ENCODE assay signal across 1 cellular context in the genomic region with DNA sequence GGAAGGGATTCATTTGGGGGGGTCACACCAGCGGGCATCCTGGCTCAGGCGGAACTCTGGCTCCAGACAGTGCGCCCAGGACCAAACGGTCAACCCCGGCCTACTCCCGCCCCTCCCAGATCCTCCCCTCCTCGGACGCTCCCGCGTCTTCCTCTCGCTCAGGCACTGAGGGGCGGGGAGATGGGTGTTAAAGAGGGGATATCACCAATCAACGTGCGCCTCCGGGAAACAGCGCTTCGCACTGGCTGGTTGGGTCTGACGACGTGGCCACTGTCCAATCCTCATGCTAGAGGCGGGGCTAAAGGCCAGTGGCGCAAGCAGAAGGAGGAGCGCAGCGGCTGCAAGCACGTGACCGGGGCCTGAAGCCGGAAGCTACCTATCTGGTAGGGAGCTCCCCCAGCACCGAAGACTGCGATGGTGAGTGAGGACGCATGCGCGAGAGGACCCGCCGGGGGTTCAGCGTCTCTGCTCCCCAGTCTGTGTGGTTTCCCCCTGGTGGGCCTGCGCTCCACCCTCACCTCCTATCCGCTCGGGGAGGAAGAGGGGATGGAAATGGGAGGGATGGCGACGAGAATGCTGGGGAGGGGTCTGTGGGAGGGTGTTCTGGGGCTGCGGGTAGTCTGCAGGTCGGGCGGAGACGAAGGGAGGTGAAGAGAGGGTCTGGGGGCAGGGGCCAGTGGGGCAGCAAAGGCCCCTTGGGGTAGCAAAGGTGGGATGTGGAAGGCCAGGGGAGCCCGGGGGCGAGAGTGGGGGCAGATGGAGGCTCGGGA.
TF ChIP-seq lines count a peak whose summit lies in the region.

A gene (plus strand): TSS at position 360 of the 770 bp plus-strand sequence. CDS start 55 bp downstream, at position 415.

TF ChIP-seq in GM12878, 131 proteins besides CTCF, POLR2A, EP300 and RAD21 (continued from another document and continues in another):
- TF ChIP-seq, protein P1, sequence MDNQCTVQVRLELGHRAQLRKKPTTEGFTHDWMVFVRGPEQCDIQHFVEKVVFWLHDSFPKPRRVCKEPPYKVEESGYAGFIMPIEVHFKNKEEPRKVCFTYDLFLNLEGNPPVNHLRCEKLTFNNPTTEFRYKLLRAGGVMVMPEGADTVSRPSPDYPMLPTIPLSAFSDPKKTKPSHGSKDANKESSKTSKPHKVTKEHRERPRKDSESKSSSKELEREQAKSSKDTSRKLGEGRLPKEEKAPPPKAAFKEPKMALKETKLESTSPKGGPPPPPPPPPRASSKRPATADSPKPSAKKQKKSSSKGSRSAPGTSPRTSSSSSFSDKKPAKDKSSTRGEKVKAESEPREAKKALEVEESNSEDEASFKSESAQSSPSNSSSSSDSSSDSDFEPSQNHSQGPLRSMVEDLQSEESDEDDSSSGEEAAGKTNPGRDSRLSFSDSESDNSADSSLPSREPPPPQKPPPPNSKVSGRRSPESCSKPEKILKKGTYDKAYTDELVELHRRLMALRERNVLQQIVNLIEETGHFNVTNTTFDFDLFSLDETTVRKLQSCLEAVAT (IDR thresholded peaks at IDR 0.05), result 0 out of 2 replicates have a peak, but pooled peaks have one; percentile 66
- TF ChIP-seq ZNF217 (IDR thresholded peaks at IDR 0.05) (no peak), JUND (IDR thresholded peaks at IDR 0.05; ENCODE audit: low read depth, low read length) (0 out of 2 replicates have a peak, but pooled peaks have one; percentile 23), RELA (IDR thresholded peaks at IDR 0.05; ENCODE audit: borderline replicate concordance, partially characterized antibody) (no peak), BCL11A (IDR thresholded peaks at IDR 0.05; ENCODE audit: low read depth, low read length) (no peak), CHD1 (IDR thresholded peaks at IDR 0.05; ENCODE audit: low read depth, low read length) (0 out of 2 replicates have a peak, but pooled peaks have one; percentile 33), RB1 (IDR thresholded peaks at IDR 0.05; ENCODE audit: borderline replicate concordance) (peak; percentile 48; the same call in 1 of the 2 replicates), CBX5 (IDR thresholded peaks at IDR 0.05; ENCODE audit: low read depth) (no peak), TCF12 (IDR thresholded peaks at IDR 0.05; ENCODE audit: low read depth, low read length) (peak; percentile 16; the same call in 1 of the 2 replicates), HDGF (IDR thresholded peaks at IDR 0.05) (peak; percentile 94; the same call in 1 of the 2 replicates), SMARCA5 (IDR thresholded peaks at IDR 0.05) (no peak), ATF7 (IDR thresholded peaks at IDR 0.05; ENCODE audit: low read depth) (no peak), POLR2AphosphoS2 (IDR thresholded peaks at IDR 0.05; ENCODE audit: low read depth, low read length) (peak; percentile 79; the same call in 1 of the 2 replicates), RCOR1 (conservative IDR thresholded peaks at IDR 0.05; ENCODE audit: low read depth, low read length) (no peak), ZSCAN29 (IDR thresholded peaks at IDR 0.05) (no peak), WRNIP1 (IDR thresholded peaks at IDR 0.05; ENCODE audit: borderline replicate concordance, low read depth, low read length) (no peak), TCF3 (IDR thresholded peaks at IDR 0.05; ENCODE audit: borderline replicate concordance, insufficient read depth, low read depth, low read length) (peak; percentile 25; the same call in 1 of the 2 replicates), ZNF274 (IDR thresholded peaks at IDR 0.05; ENCODE audit: insufficient read depth, insufficient read length) (no peak), TARDBP (IDR thresholded peaks at IDR 0.05; ENCODE audit: borderline replicate concordance) (no peak), MTA2 (IDR thresholded peaks at IDR 0.05; ENCODE audit: low read depth) (no peak), SREBF2 (IDR thresholded peaks at IDR 0.05; ENCODE audit: low read length) (no peak; the same call in 1 of the 2 replicates), RUNX3 (IDR thresholded peaks at IDR 0.05; ENCODE audit: low read length) (peak; percentile 54; the same call in 1 of the 2 replicates), NR2C2 (IDR thresholded peaks at IDR 0.05; ENCODE audit: borderline replicate concordance, control insufficient read depth, insufficient read length, low read depth) (no peak), NBN (IDR thresholded peaks at IDR 0.05) (peak; percentile 59), JUNB (IDR thresholded peaks at IDR 0.05) (no peak)
- TF ChIP-seq, protein P2, sequence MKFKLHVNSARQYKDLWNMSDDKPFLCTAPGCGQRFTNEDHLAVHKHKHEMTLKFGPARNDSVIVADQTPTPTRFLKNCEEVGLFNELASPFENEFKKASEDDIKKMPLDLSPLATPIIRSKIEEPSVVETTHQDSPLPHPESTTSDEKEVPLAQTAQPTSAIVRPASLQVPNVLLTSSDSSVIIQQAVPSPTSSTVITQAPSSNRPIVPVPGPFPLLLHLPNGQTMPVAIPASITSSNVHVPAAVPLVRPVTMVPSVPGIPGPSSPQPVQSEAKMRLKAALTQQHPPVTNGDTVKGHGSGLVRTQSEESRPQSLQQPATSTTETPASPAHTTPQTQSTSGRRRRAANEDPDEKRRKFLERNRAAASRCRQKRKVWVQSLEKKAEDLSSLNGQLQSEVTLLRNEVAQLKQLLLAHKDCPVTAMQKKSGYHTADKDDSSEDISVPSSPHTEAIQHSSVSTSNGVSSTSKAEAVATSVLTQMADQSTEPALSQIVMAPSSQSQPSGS (IDR thresholded peaks at IDR 0.05; ENCODE audit: low read length), result no peak
- TF ChIP-seq, protein P3, sequence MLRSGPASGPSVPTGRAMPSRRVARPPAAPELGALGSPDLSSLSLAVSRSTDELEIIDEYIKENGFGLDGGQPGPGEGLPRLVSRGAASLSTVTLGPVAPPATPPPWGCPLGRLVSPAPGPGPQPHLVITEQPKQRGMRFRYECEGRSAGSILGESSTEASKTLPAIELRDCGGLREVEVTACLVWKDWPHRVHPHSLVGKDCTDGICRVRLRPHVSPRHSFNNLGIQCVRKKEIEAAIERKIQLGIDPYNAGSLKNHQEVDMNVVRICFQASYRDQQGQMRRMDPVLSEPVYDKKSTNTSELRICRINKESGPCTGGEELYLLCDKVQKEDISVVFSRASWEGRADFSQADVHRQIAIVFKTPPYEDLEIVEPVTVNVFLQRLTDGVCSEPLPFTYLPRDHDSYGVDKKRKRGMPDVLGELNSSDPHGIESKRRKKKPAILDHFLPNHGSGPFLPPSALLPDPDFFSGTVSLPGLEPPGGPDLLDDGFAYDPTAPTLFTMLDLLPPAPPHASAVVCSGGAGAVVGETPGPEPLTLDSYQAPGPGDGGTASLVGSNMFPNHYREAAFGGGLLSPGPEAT (IDR thresholded peaks at IDR 0.05; ENCODE audit: low read depth), result no peak
- TF ChIP-seq, protein P4, sequence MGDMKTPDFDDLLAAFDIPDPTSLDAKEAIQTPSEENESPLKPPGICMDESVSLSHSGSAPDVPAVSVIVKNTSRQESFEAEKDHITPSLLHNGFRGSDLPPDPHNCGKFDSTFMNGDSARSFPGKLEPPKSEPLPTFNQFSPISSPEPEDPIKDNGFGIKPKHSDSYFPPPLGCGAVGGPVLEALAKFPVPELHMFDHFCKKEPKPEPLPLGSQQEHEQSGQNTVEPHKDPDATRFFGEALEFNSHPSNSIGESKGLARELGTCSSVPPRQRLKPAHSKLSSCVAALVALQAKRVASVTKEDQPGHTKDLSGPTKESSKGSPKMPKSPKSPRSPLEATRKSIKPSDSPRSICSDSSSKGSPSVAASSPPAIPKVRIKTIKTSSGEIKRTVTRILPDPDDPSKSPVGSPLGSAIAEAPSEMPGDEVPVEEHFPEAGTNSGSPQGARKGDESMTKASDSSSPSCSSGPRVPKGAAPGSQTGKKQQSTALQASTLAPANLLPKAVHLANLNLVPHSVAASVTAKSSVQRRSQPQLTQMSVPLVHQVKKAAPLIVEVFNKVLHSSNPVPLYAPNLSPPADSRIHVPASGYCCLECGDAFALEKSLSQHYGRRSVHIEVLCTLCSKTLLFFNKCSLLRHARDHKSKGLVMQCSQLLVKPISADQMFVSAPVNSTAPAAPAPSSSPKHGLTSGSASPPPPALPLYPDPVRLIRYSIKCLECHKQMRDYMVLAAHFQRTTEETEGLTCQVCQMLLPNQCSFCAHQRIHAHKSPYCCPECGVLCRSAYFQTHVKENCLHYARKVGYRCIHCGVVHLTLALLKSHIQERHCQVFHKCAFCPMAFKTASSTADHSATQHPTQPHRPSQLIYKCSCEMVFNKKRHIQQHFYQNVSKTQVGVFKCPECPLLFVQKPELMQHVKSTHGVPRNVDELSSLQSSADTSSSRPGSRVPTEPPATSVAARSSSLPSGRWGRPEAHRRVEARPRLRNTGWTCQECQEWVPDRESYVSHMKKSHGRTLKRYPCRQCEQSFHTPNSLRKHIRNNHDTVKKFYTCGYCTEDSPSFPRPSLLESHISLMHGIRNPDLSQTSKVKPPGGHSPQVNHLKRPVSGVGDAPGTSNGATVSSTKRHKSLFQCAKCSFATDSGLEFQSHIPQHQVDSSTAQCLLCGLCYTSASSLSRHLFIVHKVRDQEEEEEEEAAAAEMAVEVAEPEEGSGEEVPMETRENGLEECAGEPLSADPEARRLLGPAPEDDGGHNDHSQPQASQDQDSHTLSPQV (IDR thresholded peaks at IDR 0.05), result no peak
- TF ChIP-seq, protein P5, sequence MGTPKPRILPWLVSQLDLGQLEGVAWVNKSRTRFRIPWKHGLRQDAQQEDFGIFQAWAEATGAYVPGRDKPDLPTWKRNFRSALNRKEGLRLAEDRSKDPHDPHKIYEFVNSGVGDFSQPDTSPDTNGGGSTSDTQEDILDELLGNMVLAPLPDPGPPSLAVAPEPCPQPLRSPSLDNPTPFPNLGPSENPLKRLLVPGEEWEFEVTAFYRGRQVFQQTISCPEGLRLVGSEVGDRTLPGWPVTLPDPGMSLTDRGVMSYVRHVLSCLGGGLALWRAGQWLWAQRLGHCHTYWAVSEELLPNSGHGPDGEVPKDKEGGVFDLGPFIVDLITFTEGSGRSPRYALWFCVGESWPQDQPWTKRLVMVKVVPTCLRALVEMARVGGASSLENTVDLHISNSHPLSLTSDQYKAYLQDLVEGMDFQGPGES (IDR thresholded peaks at IDR 0.05), result peak; percentile 89
- TF ChIP-seq, protein P6, sequence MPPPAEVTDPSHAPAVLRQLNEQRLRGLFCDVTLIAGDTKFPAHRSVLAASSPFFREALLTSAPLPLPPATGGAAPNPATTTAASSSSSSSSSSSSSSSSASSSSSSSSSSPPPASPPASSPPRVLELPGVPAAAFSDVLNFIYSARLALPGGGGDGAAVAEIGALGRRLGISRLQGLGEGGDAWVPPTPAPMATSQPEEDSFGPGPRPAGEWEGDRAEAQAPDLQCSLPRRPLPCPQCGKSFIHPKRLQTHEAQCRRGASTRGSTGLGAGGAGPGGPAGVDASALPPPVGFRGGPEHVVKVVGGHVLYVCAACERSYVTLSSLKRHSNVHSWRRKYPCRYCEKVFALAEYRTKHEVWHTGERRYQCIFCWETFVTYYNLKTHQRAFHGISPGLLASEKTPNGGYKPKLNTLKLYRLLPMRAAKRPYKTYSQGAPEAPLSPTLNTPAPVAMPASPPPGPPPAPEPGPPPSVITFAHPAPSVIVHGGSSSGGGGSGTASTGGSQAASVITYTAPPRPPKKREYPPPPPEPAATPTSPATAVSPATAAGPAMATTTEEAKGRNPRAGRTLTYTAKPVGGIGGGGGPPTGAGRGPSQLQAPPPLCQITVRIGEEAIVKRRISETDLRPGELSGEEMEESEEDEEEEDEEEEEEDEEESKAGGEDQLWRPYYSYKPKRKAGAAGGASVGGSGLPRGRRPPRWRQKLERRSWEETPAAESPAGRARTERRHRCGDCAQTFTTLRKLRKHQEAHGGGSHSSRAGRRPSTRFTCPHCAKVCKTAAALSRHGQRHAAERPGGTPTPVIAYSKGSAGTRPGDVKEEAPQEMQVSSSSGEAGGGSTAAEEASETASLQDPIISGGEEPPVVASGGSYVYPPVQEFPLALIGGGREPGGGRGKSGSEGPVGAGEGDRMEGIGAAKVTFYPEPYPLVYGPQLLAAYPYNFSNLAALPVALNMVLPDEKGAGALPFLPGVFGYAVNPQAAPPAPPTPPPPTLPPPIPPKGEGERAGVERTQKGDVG (CRISPR knock-in tag; IDR thresholded peaks at IDR 0.05), result no peak
- TF ChIP-seq, protein P7, sequence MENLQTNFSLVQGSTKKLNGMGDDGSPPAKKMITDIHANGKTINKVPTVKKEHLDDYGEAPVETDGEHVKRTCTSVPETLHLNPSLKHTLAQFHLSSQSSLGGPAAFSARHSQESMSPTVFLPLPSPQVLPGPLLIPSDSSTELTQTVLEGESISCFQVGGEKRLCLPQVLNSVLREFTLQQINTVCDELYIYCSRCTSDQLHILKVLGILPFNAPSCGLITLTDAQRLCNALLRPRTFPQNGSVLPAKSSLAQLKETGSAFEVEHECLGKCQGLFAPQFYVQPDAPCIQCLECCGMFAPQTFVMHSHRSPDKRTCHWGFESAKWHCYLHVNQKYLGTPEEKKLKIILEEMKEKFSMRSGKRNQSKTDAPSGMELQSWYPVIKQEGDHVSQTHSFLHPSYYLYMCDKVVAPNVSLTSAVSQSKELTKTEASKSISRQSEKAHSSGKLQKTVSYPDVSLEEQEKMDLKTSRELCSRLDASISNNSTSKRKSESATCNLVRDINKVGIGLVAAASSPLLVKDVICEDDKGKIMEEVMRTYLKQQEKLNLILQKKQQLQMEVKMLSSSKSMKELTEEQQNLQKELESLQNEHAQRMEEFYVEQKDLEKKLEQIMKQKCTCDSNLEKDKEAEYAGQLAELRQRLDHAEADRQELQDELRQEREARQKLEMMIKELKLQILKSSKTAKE (IDR thresholded peaks at IDR 0.05; ENCODE audit: low read depth, poor library complexity, severe bottlenecking), result peak; percentile 4
- TF ChIP-seq, protein P8, sequence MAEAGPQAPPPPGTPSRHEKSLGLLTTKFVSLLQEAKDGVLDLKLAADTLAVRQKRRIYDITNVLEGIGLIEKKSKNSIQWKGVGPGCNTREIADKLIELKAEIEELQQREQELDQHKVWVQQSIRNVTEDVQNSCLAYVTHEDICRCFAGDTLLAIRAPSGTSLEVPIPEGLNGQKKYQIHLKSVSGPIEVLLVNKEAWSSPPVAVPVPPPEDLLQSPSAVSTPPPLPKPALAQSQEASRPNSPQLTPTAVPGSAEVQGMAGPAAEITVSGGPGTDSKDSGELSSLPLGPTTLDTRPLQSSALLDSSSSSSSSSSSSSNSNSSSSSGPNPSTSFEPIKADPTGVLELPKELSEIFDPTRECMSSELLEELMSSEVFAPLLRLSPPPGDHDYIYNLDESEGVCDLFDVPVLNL (IDR thresholded peaks at IDR 0.05; ENCODE audit: low read depth, low read length), result 0 out of 2 replicates have a peak, but pooled peaks have one; percentile 12
- TF ChIP-seq, protein P9, sequence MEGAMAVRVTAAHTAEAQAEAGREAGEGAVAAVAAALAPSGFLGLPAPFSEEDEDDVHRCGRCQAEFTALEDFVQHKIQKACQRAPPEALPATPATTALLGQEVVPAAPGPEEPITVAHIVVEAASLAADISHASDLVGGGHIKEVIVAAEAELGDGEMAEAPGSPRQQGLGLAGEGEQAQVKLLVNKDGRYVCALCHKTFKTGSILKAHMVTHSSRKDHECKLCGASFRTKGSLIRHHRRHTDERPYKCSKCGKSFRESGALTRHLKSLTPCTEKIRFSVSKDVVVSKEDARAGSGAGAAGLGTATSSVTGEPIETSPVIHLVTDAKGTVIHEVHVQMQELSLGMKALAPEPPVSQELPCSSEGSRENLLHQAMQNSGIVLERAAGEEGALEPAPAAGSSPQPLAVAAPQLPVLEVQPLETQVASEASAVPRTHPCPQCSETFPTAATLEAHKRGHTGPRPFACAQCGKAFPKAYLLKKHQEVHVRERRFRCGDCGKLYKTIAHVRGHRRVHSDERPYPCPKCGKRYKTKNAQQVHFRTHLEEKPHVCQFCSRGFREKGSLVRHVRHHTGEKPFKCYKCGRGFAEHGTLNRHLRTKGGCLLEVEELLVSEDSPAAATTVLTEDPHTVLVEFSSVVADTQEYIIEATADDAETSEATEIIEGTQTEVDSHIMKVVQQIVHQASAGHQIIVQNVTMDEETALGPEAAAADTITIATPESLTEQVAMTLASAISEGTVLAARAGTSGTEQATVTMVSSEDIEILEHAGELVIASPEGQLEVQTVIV (IDR thresholded peaks at IDR 0.05; ENCODE audit: borderline replicate concordance, partially characterized antibody), result peak; percentile 72
